8 cellular contexts compared by ENCODE assay signal in genomic region chr16:57998992-57999365, GRCh38. TPM values are rescaled to one million over a fixed set of nuclear protein-coding genes. Genes with fewer than 3 reads are reported as not detected.
DNase-seq lines count a peak whose midpoint lies in the region; ATAC-seq and TF ChIP-seq lines count a peak whose summit lies in the region.

No MANE protein-coding gene starts in this region.

- no peaks in the 10 kb centered on the region for H3F3A ChIP-seq in OCI-LY1 (ENCODE audit: insufficient read depth, low read length)

- H3K27me3 ChIP-seq in CD4-positive, alpha-beta memory T cell (ENCODE audit: insufficient read depth, low read length): no peaks in the 10 kb centered on the region
- H3K27me3 ChIP-seq in OCI-LY1 (ENCODE audit: insufficient read depth, low read length) (no peaks in the 10 kb centered on the region), duodenal mucosa (ENCODE audit: control insufficient read depth in 1 of 2, insufficient read depth in 2 of 2, low read length in 2 of 2) (no peaks in the 10 kb centered on the region)

- H2AFZ ChIP-seq in OCI-LY1 (ENCODE audit: low read length): no peak overlapping the region

- peak overlapping the region in 1 of 2 donors; percentile 1 for H3K4me3 ChIP-seq in CD4-positive, alpha-beta memory T cell (ENCODE audit: low read length in 2 of 2)
- H3K4me3 ChIP-seq in OCI-LY1 (ENCODE audit: low read depth, low read length, poor library complexity, severe bottlenecking): peak overlapping the region; percentile 70
- H3K4me3 ChIP-seq in duodenal mucosa (ENCODE audit: low read depth in 1 of 2, low read length in 2 of 2): peak overlapping the region; percentile 62 to 72

- H3K4me1 ChIP-seq in CD4-positive, alpha-beta memory T cell (ENCODE audit: insufficient read depth, low read length): peaks cover 66% of the 10 kb centered on the region
- H3K4me1 ChIP-seq in OCI-LY1 (ENCODE audit: insufficient read depth, low read length, severe bottlenecking) (peaks cover 22% of the 10 kb centered on the region), duodenal mucosa (ENCODE audit: control insufficient read depth in 1 of 2, insufficient read depth in 2 of 2, low read length in 2 of 2) (peaks cover 16 to 31% of the 10 kb centered on the region in 2 donors)

- TF ChIP-seq CTCF in OCI-LY1 (IDR thresholded peaks at IDR 0.05; ENCODE audit: low read length) (no peak), neural crest cell (conservative IDR thresholded peaks at IDR 0.05) (no peak), GM10248 (IDR thresholded peaks at IDR 0.05; ENCODE audit: control extremely low read depth, extremely low read depth, low read depth, missing control alignments) (no peak)

- H3K9me3 Mint-ChIP-seq in CD4-positive, alpha-beta memory T cell: peaks cover 0 to 3% (median 0%) of the 10 kb centered on the region in 8 donors
- H3K9me3 Mint-ChIP-seq in neural crest cell: no peaks in the 10 kb centered on the region

- H3K9me3 ChIP-seq in CD4-positive, alpha-beta memory T cell (ENCODE audit: control insufficient read depth in 1 of 2, low read length in 2 of 2): no peaks in the 10 kb centered on the region
- H3K9me3 ChIP-seq in OCI-LY1 (ENCODE audit: low read length) (no peaks in the 10 kb centered on the region), duodenal mucosa (ENCODE audit: control insufficient read depth in 1 of 2, low read length in 2 of 2) (no peaks in the 10 kb centered on the region)

- H3K27me3 Mint-ChIP-seq in CD4-positive, alpha-beta memory T cell: no peaks in the 10 kb centered on the region
- H3K27me3 Mint-ChIP-seq in neural crest cell (ENCODE audit: low read depth): no peaks in the 10 kb centered on the region

- intact Hi-C loops in CD4-positive, alpha-beta memory T cell (cut with micrococcal nuclease): loop anchor here (1.0 kb wide), 1 partner anchor 130 kb away; the partner anchor contains the start of gene CFAP20

- H3K4me2 ChIP-seq in OCI-LY1 (ENCODE audit: low read length): peak overlapping the region; percentile 97

- no peaks in the 10 kb centered on the region for H4K20me1 ChIP-seq in OCI-LY1 (ENCODE audit: insufficient read depth, low read length)

- peaks cover 19% of the 10 kb centered on the region for H3K36me3 ChIP-seq in CD4-positive, alpha-beta memory T cell (ENCODE audit: insufficient read depth, low read length)
- peaks cover 33% of the 10 kb centered on the region for H3K36me3 ChIP-seq in OCI-LY1 (ENCODE audit: insufficient read depth, low read length)
- peaks cover 8 to 36% of the 10 kb centered on the region in 2 donors for H3K36me3 ChIP-seq in duodenal mucosa (ENCODE audit: control insufficient read depth in 1 of 2, insufficient read depth in 2 of 2, low read length in 2 of 2)

- ATAC-seq in GM19351 (IDR thresholded peaks at IDR 0.05; ENCODE audit: unreplicated experiment) (no peak), GM21423 (IDR thresholded peaks at IDR 0.05; ENCODE audit: unreplicated experiment) (no peak)

- H3K79me2 ChIP-seq in OCI-LY1 (ENCODE audit: insufficient read depth, low read length): no peaks in the 10 kb centered on the region

- peak overlapping the region; percentile 71 to 89 (median 86) for H3K4me3 Mint-ChIP-seq in CD4-positive, alpha-beta memory T cell
- peak overlapping the region; percentile 91 for H3K4me3 Mint-ChIP-seq in neural crest cell

- peaks cover 17 to 52% of the 10 kb centered on the region in 2 donors for H3K36me3 Mint-ChIP-seq in CD4-positive, alpha-beta memory T cell
- H3K36me3 Mint-ChIP-seq in neural crest cell (ENCODE audit: low read depth): peaks cover 3% of the 10 kb centered on the region

- H3K9me2 ChIP-seq in OCI-LY1 (ENCODE audit: low read depth, low read length): no peaks in the 10 kb centered on the region

- no peak overlapping the region; the same call in 1 of the 2 replicates for H3K9ac ChIP-seq in OCI-LY1 (ENCODE audit: low read length)
- peak overlapping the region; percentile 61 to 63 for H3K9ac ChIP-seq in duodenal mucosa (ENCODE audit: low read depth in 1 of 2, low read length in 2 of 2)

- CTCF ChIA-PET in CD4-positive, alpha-beta memory T cell (lab: Charles Lee; ENCODE audit: partially characterized antibody): interaction anchor here (0.9 to 12.6 kb wide), 10 partner anchors 13 to 393 kb away, joined by 3 to 115 read pairs (median 4); partner anchors contain the start of gene GINS3
- CTCF ChIA-PET in GM10248 (lab: Yijun Ruan, JAX): interaction anchor here (1.5 to 3.6 kb wide), 5 partner anchors 9 to 242 kb away, joined by 4 to 18 read pairs (median 9); no protein-coding TSS in a partner anchor

- peak overlapping the region; percentile 75 for H3K27ac ChIP-seq in CD4-positive, alpha-beta memory T cell (ENCODE audit: low read depth, low read length)
- H3K27ac ChIP-seq in OCI-LY1 (ENCODE audit: low read depth, low read length, poor library complexity, severe bottlenecking): peak overlapping the region; percentile 74
- no peak overlapping the region for H3K27ac ChIP-seq in duodenal mucosa (ENCODE audit: low read depth, low read length)

- POLR2A ChIA-PET in CD4-positive, alpha-beta memory T cell (lab: Charles Lee; ENCODE audit: partially characterized antibody): interaction anchor here (0.5 to 6.7 kb wide), 12 partner anchors 12 to 393 kb away, joined by 3 to 83 read pairs (median 4); partner anchors contain the start of genes CFAP20, GINS3 and KATNB1
- POLR2A ChIA-PET in GM10248 (lab: Yijun Ruan, JAX): no interaction called here

- H3K4me1 Mint-ChIP-seq in CD4-positive, alpha-beta memory T cell: peaks cover 39 to 81% (median 54%) of the 10 kb centered on the region in 4 donors
- peaks cover 28% of the 10 kb centered on the region for H3K4me1 Mint-ChIP-seq in neural crest cell

- peak overlapping the region; percentile 79 to 94 (median 90) for H3K27ac Mint-ChIP-seq in CD4-positive, alpha-beta memory T cell
- H3K27ac Mint-ChIP-seq in neural crest cell (ENCODE audit: unreplicated experiment): peak overlapping the region; percentile 4

- no peak for DNase-seq in CD4-positive, alpha-beta memory T cell
- DNase-seq in neural crest cell (ENCODE audit: low read depth, low spot score): no peak
- DNase-seq in GM10248 (ENCODE audit: extremely low spot score): no peak
- DNase-seq in H4 (ENCODE audit: low spot score): no peak

RNA-seq across cellular contexts. Expression of gene ZNF319, which starts 1.5 kb away (rescaled TPM):
- total RNA-seq in CD4-positive, alpha-beta memory T cell: 10 to 100 TPM; 19.7 to 20.5 TPM
- 10 to 100 TPM in 1 of 2 donors, 1 to 10 TPM in 1; 2.3 to 16.5 TPM for polyA plus RNA-seq in CD4-positive, alpha-beta memory T cell
- 13.9 and 15.5 TPM in 2 replicates for total RNA-seq in neural crest cell
- 1.1 and 1.5 TPM in 2 replicates for total RNA-seq in H4 (2014; rRNA removed; shearing (Covaris generic))

RNA-seq across cellular contexts. Expression of gene USB1, which starts 2.2 kb away (rescaled TPM):
- total RNA-seq in CD4-positive, alpha-beta memory T cell: 10 to 100 TPM; 36.4 to 39.5 TPM
- 10 to 100 TPM; 35.3 to 45.2 TPM for polyA plus RNA-seq in CD4-positive, alpha-beta memory T cell
- 74.8 and 77.5 TPM in 2 replicates for total RNA-seq in neural crest cell
- total RNA-seq in H4 (2014; rRNA removed; shearing (Covaris generic)): 28.6 and 30.5 TPM in 2 replicates

RNA-seq across cellular contexts. Expression of gene MMP15, which starts 26.6 kb away (rescaled TPM):
- 1 to 10 TPM; 1.6 to 1.8 TPM for total RNA-seq in CD4-positive, alpha-beta memory T cell
- polyA plus RNA-seq in CD4-positive, alpha-beta memory T cell: under 1 TPM in 1 of 2 donors, not detected in 1; 0.21 TPM
- total RNA-seq in neural crest cell: 36.6 and 38.9 TPM in 2 replicates
- 1.6 and 2.0 TPM in 2 replicates for total RNA-seq in H4 (2014; rRNA removed; shearing (Covaris generic))

RNA-seq across cellular contexts. Expression of gene CNGB1, which starts 28.1 kb away (rescaled TPM):
- not detected for total RNA-seq in CD4-positive, alpha-beta memory T cell
- polyA plus RNA-seq in CD4-positive, alpha-beta memory T cell: not detected
- 0.21 and 0.57 TPM in 2 replicates for total RNA-seq in neural crest cell
- total RNA-seq in H4 (2014; rRNA removed; shearing (Covaris generic)): 0.06 TPM in 1 of 2 replicates, not detected in the other

Comparison
In these comparisons a context has a peak if more than half of its experiments do, and no peak if none do; other contexts are left out.
1. RNA of gene MMP15, which starts 26.6 kb away (total RNA-seq): 36.6 to 38.9 TPM in neural crest cell; 1.6 to 2.0 TPM in H4 and 1.6 to 1.8 TPM in CD4-positive, alpha-beta memory T cell; every median in the first group is over 10 times any median in the second.